In genomic region chr1:145782166-145783099, GRCh38 we compare ENCODE assay signal across 8 cellular contexts. TPM values are rescaled to one million over a fixed set of nuclear protein-coding genes. Genes with fewer than 3 reads are reported as not detected.
DNase-seq lines count a peak whose midpoint lies in the region; ATAC-seq and TF ChIP-seq lines count a peak whose summit lies in the region.

No MANE protein-coding gene starts in this region.

- 86 to 92% methylated on average over 12 of the region's 12 CpGs for WGBS in thyroid gland, 2 donors

- no peaks in the 10 kb centered on the region for H3K9me3 ChIP-seq in ascending aorta
- H3K9me3 ChIP-seq in thyroid gland: no peaks in the 10 kb centered on the region

- peaks cover 0 to 15% of the 10 kb centered on the region in 2 donors for H3K4me1 ChIP-seq in ascending aorta
- peaks cover 10 to 29% of the 10 kb centered on the region in 2 donors for H3K4me1 ChIP-seq in thyroid gland

- no peak for TF ChIP-seq CTCF in ascending aorta (IDR thresholded peaks at IDR 0.05)
- no peak for TF ChIP-seq CTCF in thyroid gland (IDR thresholded peaks at IDR 0.05)

- intact Hi-C loops in ascending aorta (cut with DNase I): loop anchor here (5.0 kb wide), 1 partner anchor 40 kb away; the partner anchor contains the start of genes POLR3C and RNF115
- intact Hi-C loops in thyroid gland (cut with DNase I): no loop called here

- H3K27ac ChIP-seq in ascending aorta: peak overlapping the region; percentile 80 to 87
- H3K27ac ChIP-seq in thyroid gland: peak overlapping the region in 2 of 3 donors; percentile 64 to 66

- ATAC-seq in GM18907 (IDR thresholded peaks at IDR 0.05; ENCODE audit: unreplicated experiment): no peak

- DNase-seq in SIG-M5 treated with dmso at 0.1 percent for 504 hours (lab: John Stamatoyannopoulos, UW; ENCODE audit: unreplicated experiment) (peak; percentile 36), SIG-M5 (lab: John Stamatoyannopoulos, UW) (no peak), ascending aorta (ENCODE audit: low spot score in 2 of 2) (no peak), hepatic stellate cell (ENCODE audit: low spot score) (peak; percentile 41), thyroid gland (no peak), midbrain (lab: John Stamatoyannopoulos, UW) (no peak)
- no peak for DNase-seq in stimulated activated CD4-positive, alpha-beta T cell treated with anti-CD3 and anti-CD28 coated beads, Interleukin-4, amount 100 ng/mL, for 24 hours

- H3K27me3 ChIP-seq in ascending aorta (no peaks in the 10 kb centered on the region), thyroid gland (no peaks in the 10 kb centered on the region)

- TF ChIP-seq POLR2A in thyroid gland (IDR thresholded peaks at IDR 0.05): no peak

- H3K4me3 ChIP-seq in ascending aorta (peak overlapping the region; percentile 41 to 62), thyroid gland (replicated peaks in 1 of 3) (no peak overlapping the region)

- peaks cover 6 to 19% of the 10 kb centered on the region in 2 donors for H3K36me3 ChIP-seq in ascending aorta
- H3K36me3 ChIP-seq in thyroid gland: no peaks in the 10 kb centered on the region

RNA-seq across cellular contexts. Expression of gene RNF115, which starts 41.5 kb away (rescaled TPM):
- total RNA-seq in ascending aorta: 16.5 TPM
- 10 to 100 TPM; 17.2 to 33.9 (median 25.4) TPM for total RNA-seq in thyroid gland

RNA-seq across cellular contexts. Expression of gene POLR3C, which starts 41.6 kb away (rescaled TPM):
- 18.9 TPM for total RNA-seq in ascending aorta
- 10 to 100 TPM; 28.0 to 36.5 (median 32.7) TPM for total RNA-seq in thyroid gland

Comparison
In these comparisons a context has a peak if more than half of its experiments do, and no peak if none do; other contexts are left out.
1. DNase-seq: peak in SIG-M5 treated with dmso at 0.1 percent for 504 hours (single experiment) and hepatic stellate cell (single experiment); none in SIG-M5 (single experiment), ascending aorta (0 of 2), thyroid gland (0 of 2), midbrain (single experiment) and stimulated activated CD4-positive, alpha-beta T cell treated with anti-CD3 and anti-CD28 coated beads, Interleukin-4, amount 100 ng/mL, for 24 hours (single experiment).
2. H3K4me3 ChIP-seq: peak in ascending aorta (2 of 2); none in thyroid gland (0 of 3).